Comparison of ENCODE assay signal across 19 cellular contexts in genomic region chr9:113570749-113571711, GRCh38.
DNase-seq lines count a peak whose midpoint lies in the region; ATAC-seq and TF ChIP-seq lines count a peak whose summit lies in the region.
"Had no signal": no experiment of that assay in that cellular context is flagged by ENCODE, and none has a peak within 500 bp of the region (broad histone marks: within the 10 kb centered on the region; RNA-seq: fewer than 3 reads in every experiment).

No MANE protein-coding gene starts in this region.

- H3K4me1 ChIP-seq in PC-3 (ENCODE audit: insufficient read depth, low read length), result peaks cover 28% of the 10 kb centered on the region
- peaks cover 14% of the 10 kb centered on the region for H3K4me1 ChIP-seq in osteoblast (ENCODE audit: insufficient read depth, low read length)
- no peaks in the 10 kb centered on the region for H3K4me1 ChIP-seq in effector memory CD4-positive, alpha-beta T cell (ENCODE audit: control insufficient read depth, insufficient read depth, low read length, poor library complexity, severe bottlenecking)
- H3K4me1 ChIP-seq: parathyroid adenoma had no signal

- TF ChIP-seq CTCF in PC-3 (conservative IDR thresholded peaks at IDR 0.05; ENCODE audit: low read depth, low read length), result no peak
- no peak for TF ChIP-seq CTCF in osteoblast (IDR thresholded peaks at IDR 0.05; ENCODE audit: extremely low read depth, low read depth, low read length)

- POLR2A ChIA-PET in PC-3 (lab: Charles Lee; ENCODE audit: unreplicated experiment), result interaction anchor here (0.6 kb wide), 1 partner anchor 97 kb away, joined by 6 read pairs; no protein-coding TSS in a partner anchor

- no peak overlapping the region for H3K9ac ChIP-seq in PC-3 (ENCODE audit: low read length)
- H3K9ac ChIP-seq: parathyroid adenoma had no signal

- CTCF ChIA-PET in PC-3 (lab: Charles Lee), result no interaction called here

- H3K27me3 ChIP-seq in PC-3 (ENCODE audit: low read length) (no peaks in the 10 kb centered on the region), osteoblast (ENCODE audit: insufficient read depth, low read length) (no peaks in the 10 kb centered on the region)
- no peaks in the 10 kb centered on the region for H3K27me3 ChIP-seq in effector memory CD4-positive, alpha-beta T cell (replicated peaks; ENCODE audit: control insufficient read depth, insufficient read depth, low read length, poor library complexity, severe bottlenecking)
- H3K27me3 ChIP-seq: suprapubic skin had no signal

- H2AFZ ChIP-seq in PC-3 (ENCODE audit: low read length), result no peak overlapping the region
- H2AFZ ChIP-seq in osteoblast (ENCODE audit: low read length), result no peak overlapping the region
- H2AFZ ChIP-seq: parathyroid adenoma had no signal

- DNase-seq in ELR (ENCODE audit: low read depth) (peak; percentile 51), PC-3 (peak; percentile 56), erythroblast (lab: John Stamatoyannopoulos, UW) (peak; percentile 28 to 51), osteoblast (ENCODE audit: insufficient read length, low spot score, missing footprints) (peak; percentile 59), NCI-H187 (lab: John Stamatoyannopoulos, UW) (no peak), NCI-H526 treated with DMSO at 0.1 percent for 48 hours (lab: John Stamatoyannopoulos, UW) (no peak)
- DNase-seq in effector memory CD4-positive, alpha-beta T cell, result no peak
- DNase-seq: activated gamma-delta T cell treated with Interleukin-2 at 50 U/mL for 16 hours; naive B cell; NCI-H1417; NCI-H82; small intestine; stimulated activated CD4-positive, alpha-beta T cell treated with anti-CD3 and anti-CD28 coated beads, Interleukin-4, amount 100 ng/mL, for 1 hour had no signal

- no TSS peak for BruUV-seq in PC-3 (replicated peaks; lab: Mats Ljungman, UMichigan)

- H3K79me2 ChIP-seq in PC-3 (ENCODE audit: low read length) (no peaks in the 10 kb centered on the region), osteoblast (ENCODE audit: insufficient read depth, low read length) (peaks cover 85% of the 10 kb centered on the region)
- H3K79me2 ChIP-seq: parathyroid adenoma had no signal

- H4K20me1 ChIP-seq in PC-3 (ENCODE audit: low read length) (no peaks in the 10 kb centered on the region), osteoblast (ENCODE audit: insufficient read depth, low read length) (peaks cover 22% of the 10 kb centered on the region)

- no peak for TF ChIP-seq POLR2A in erythroblast (IDR thresholded peaks at IDR 0.05; ENCODE audit: low read length)

- ATAC-seq in PC-3 (peak; percentile 42; the same call in 1 of the 2 replicates), HG03378 (IDR thresholded peaks at IDR 0.05; ENCODE audit: unreplicated experiment) (no peak)
- ATAC-seq: Panc1 had no signal

- intact Hi-C loops in PC-3 (cut with micrococcal nuclease), result no loop called here

- H3K9me2 ChIP-seq in PC-3 (replicated peaks; ENCODE audit: low read length), result no peaks in the 10 kb centered on the region

- H3K27ac ChIP-seq in PC-3 (ENCODE audit: low read length), result peak overlapping the region; percentile 25
- no peak overlapping the region for H3K27ac ChIP-seq in osteoblast (ENCODE audit: low read depth, low read length)
- H3K27ac ChIP-seq in effector memory CD4-positive, alpha-beta T cell (ENCODE audit: insufficient read depth, low read length, poor library complexity, severe bottlenecking), result no peak overlapping the region
- H3K27ac ChIP-seq: parathyroid adenoma, suprapubic skin had no signal

- no peaks in the 10 kb centered on the region for H3K36me3 ChIP-seq in PC-3 (ENCODE audit: low read depth, low read length)
- no peaks in the 10 kb centered on the region for H3K36me3 ChIP-seq in osteoblast (ENCODE audit: insufficient read depth, low read length)
- H3K36me3 ChIP-seq in effector memory CD4-positive, alpha-beta T cell (ENCODE audit: control insufficient read depth, insufficient read depth, low read length), result no peaks in the 10 kb centered on the region
- H3K36me3 ChIP-seq: suprapubic skin had no signal

- no peaks in the 10 kb centered on the region for H3K9me3 ChIP-seq in PC-3 (ENCODE audit: low read length)
- no peaks in the 10 kb centered on the region for H3K9me3 ChIP-seq in osteoblast (ENCODE audit: low read depth, low read length)
- no peaks in the 10 kb centered on the region for H3K9me3 ChIP-seq in effector memory CD4-positive, alpha-beta T cell (ENCODE audit: control insufficient read depth, low read length)
- H3K9me3 ChIP-seq: suprapubic skin had no signal

- no peaks in the 10 kb centered on the region for H3F3A ChIP-seq in PC-3 (ENCODE audit: low read length, unreplicated experiment)

- no peak overlapping the region for H3K4me2 ChIP-seq in PC-3 (ENCODE audit: low read length)
- no peak overlapping the region for H3K4me2 ChIP-seq in osteoblast (ENCODE audit: insufficient read depth, low read length)

- H3K4me3 ChIP-seq in PC-3 (ENCODE audit: low read length), result no peak overlapping the region
- no peak overlapping the region for H3K4me3 ChIP-seq in osteoblast (ENCODE audit: insufficient read depth, low read length)
- no peak overlapping the region for H3K4me3 ChIP-seq in effector memory CD4-positive, alpha-beta T cell (ENCODE audit: insufficient read depth, low read depth, low read length, poor library complexity, severe bottlenecking)
- H3K4me3 ChIP-seq: lung, SK-N-MC, suprapubic skin had no signal

Comparison
In these comparisons a context has a peak if more than half of its experiments do, and no peak if none do; other contexts are left out.
1. DNase-seq: peak in ELR (single experiment), PC-3 (single experiment), erythroblast (2 of 2) and osteoblast (single experiment); none in effector memory CD4-positive, alpha-beta T cell (0 of 3), NCI-H187 (0 of 2) and NCI-H526 treated with DMSO at 0.1 percent for 48 hours (single experiment).